8 cellular contexts compared by ENCODE assay signal in the genomic region with DNA sequence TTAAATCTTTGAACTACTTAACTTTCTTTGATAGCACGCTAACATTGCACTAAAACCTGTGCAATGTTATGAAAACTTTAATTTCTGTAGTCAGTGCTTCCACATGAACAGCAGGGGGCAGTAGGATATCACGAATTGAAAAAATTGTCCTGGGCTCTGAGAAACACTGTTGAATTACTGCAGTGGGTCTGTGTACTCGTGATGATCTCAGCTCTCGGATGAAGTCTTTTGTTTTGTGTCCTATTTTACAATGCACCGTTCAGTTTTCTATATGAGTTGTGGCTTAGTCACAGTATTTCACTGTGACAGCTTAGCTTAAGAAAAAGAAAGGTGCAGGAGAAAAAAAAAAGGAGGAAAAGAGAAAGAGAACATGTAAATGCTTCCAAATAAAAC.
DNase-seq lines count a peak whose midpoint lies in the region; ATAC-seq and TF ChIP-seq lines count a peak whose summit lies in the region.

No MANE protein-coding gene starts in this region.

- H3K4me3 Mint-ChIP-seq in activated CD4-positive, alpha-beta memory T cell treated with anti-CD3 and anti-CD28 coated beads, Interleukin-2, amount 10 ng/mL, durations not matched to agents 7 days and 5 days = peak overlapping the region; percentile 40

- H3K4me1 ChIP-seq in thoracic aorta (ENCODE audit: control insufficient read depth in 1 of 2, low read depth in 2 of 2) = peaks cover 0 to 25% of the 10 kb centered on the region in 2 donors

- H3K27ac Mint-ChIP-seq in activated CD4-positive, alpha-beta memory T cell treated with anti-CD3 and anti-CD28 coated beads, Interleukin-2, amount 10 ng/mL, durations not matched to agents 7 days and 5 days = no peak overlapping the region

- no peaks in the 10 kb centered on the region for H3K9me3 Mint-ChIP-seq in activated CD4-positive, alpha-beta memory T cell treated with anti-CD3 and anti-CD28 coated beads, Interleukin-2, amount 10 ng/mL, durations not matched to agents 7 days and 5 days

- CTCF ChIA-PET in activated CD4-positive, alpha-beta memory T cell treated with anti-CD3 and anti-CD28 coated beads, Interleukin-2, amount 10 ng/mL, durations not matched to agents 7 days and 5 days (lab: Charles Lee) = interaction anchor here (0.9 to 4.6 kb wide), 18 partner anchors 9 to 1242 kb away, joined by 3 to 41 read pairs (median 4); no protein-coding TSS in a partner anchor

- no peaks in the 10 kb centered on the region for H3K36me3 ChIP-seq in thoracic aorta

- DNase-seq in COLO829 (ENCODE audit: low spot score) = peak; percentile 97
- DNase-seq in GM19240 (ENCODE audit: insufficient read length, low spot score) = peak; percentile 32
- peak; percentile 33 to 62 for DNase-seq in NCI-H526 (lab: John Stamatoyannopoulos, UW)
- DNase-seq in activated CD4-positive, alpha-beta memory T cell treated with anti-CD3 and anti-CD28 coated beads, Interleukin-2, amount 10 ng/mL, durations not matched to agents 7 days and 5 days = peak; percentile 47
- peak; percentile 53 for DNase-seq in epithelial cell of prostate (ENCODE audit: low read depth, low spot score)
- peak; percentile 67 for DNase-seq in mucosa of gallbladder (ENCODE audit: low spot score)
- DNase-seq in thoracic aorta (ENCODE audit: low spot score) = no peak

- peaks cover 10% of the 10 kb centered on the region for H3K27me3 Mint-ChIP-seq in activated CD4-positive, alpha-beta memory T cell treated with anti-CD3 and anti-CD28 coated beads, Interleukin-2, amount 10 ng/mL, durations not matched to agents 7 days and 5 days

- peak overlapping the region; percentile 80 for H3K4me3 ChIP-seq in thoracic aorta

- H3K27ac ChIP-seq in epithelial cell of prostate (peak overlapping the region; percentile 31), thoracic aorta (peak overlapping the region; percentile 59 to 61)

- H3K27me3 ChIP-seq in thoracic aorta (replicated peaks; ENCODE audit: insufficient read depth) = no peaks in the 10 kb centered on the region

- peaks cover 16% of the 10 kb centered on the region for H3K4me1 Mint-ChIP-seq in activated CD4-positive, alpha-beta memory T cell treated with anti-CD3 and anti-CD28 coated beads, Interleukin-2, amount 10 ng/mL, durations not matched to agents 7 days and 5 days

- no peaks in the 10 kb centered on the region for H3K36me3 Mint-ChIP-seq in activated CD4-positive, alpha-beta memory T cell treated with anti-CD3 and anti-CD28 coated beads, Interleukin-2, amount 10 ng/mL, durations not matched to agents 7 days and 5 days (ENCODE audit: low read depth)

- ATAC-seq in HG03460 (IDR thresholded peaks at IDR 0.05; ENCODE audit: unreplicated experiment) (peak; percentile 61), thoracic aorta (ENCODE audit: insufficient number of reproducible peaks, low FRiP score, low read depth) (peak; percentile 85)

- TF ChIP-seq CTCF in thoracic aorta (IDR thresholded peaks at IDR 0.05) = peak; percentile 88

- H3K9me3 ChIP-seq in thoracic aorta = no peaks in the 10 kb centered on the region

- POLR2A ChIA-PET in activated CD4-positive, alpha-beta memory T cell treated with anti-CD3 and anti-CD28 coated beads, Interleukin-2, amount 10 ng/mL, durations not matched to agents 7 days and 5 days (lab: Charles Lee) = interaction anchor here (1.1 to 1.4 kb wide), 3 partner anchors 185 to 288 kb away, joined by 3 to 5 read pairs (median 4); no protein-coding TSS in a partner anchor
